In the genomic region with DNA sequence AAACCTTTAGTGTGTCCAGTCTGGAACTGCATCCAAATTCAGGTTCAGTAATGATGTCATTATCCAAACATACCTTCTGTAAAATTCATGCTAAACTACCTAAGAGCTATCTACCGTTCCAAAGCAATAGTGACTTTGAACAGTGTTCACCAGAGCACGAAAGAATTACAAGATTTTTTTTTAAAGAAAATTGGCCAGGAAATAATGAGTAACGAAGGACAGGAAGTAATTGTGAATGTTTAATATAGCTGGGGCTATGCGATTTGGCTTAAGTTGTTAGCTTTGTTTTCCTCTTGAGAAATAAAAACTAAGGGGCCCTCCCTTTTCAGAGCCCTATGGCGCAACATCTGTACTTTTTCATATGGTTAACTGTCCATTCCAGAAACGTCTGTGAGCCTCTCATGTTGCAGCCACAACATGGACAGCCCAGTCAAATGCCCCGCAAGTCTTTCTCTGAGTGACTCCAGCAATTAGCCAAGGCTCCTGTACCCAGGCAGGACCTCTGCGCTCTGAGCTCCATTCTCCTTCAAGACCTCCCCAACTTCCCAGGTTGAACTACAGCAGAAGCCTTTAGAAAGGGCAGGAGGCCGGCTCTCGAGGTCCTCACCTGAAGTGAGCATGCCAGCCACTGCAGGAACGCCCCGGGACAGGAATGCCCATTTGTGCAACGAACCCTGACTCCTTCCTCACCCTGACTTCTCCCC, we compare ENCODE assay signal across 1 cellular context.
A peak's percentile ranks its signal among the peaks of the same experiment; 100 is the strongest.
TF ChIP-seq lines count a peak whose summit lies in the region.

No MANE protein-coding gene starts in this region.

TF ChIP-seq in GM12878, 131 proteins besides CTCF, POLR2A, EP300 and RAD21:
- TF ChIP-seq MEF2A (IDR thresholded peaks at IDR 0.05; ENCODE audit: insufficient read depth, low read depth, low read length) (no peak), ZZZ3 (IDR thresholded peaks at IDR 0.05; ENCODE audit: control insufficient read depth, insufficient read length, low read depth) (no peak), MEF2B (IDR thresholded peaks at IDR 0.05; ENCODE audit: partially characterized antibody, poor library complexity, severe bottlenecking) (no peak), ETV6 (conservative IDR thresholded peaks at IDR 0.05 in 1 of 2, IDR thresholded peaks at IDR 0.05 in 1 of 2; ENCODE audit: borderline replicate concordance in 1 of 2, low read depth in 1 of 2) (peak in 1 of 2 experiments; percentile 54; a peak in 1 of 4 replicates), MTA2 (IDR thresholded peaks at IDR 0.05; ENCODE audit: low read depth) (0 out of 2 replicates have a peak, but pooled peaks have one; percentile 54), MYB (IDR thresholded peaks at IDR 0.05; ENCODE audit: borderline replicate concordance, low read depth, low read length) (no peak), SP1 (IDR thresholded peaks at IDR 0.05; ENCODE audit: low read depth, low read length) (no peak), MXI1 (IDR thresholded peaks at IDR 0.05; ENCODE audit: low read depth, low read length) (no peak), TCF7 (IDR thresholded peaks at IDR 0.05; ENCODE audit: borderline replicate concordance) (no peak), IKZF2 (IDR thresholded peaks at IDR 0.05) (no peak), CREM (IDR thresholded peaks at IDR 0.05; ENCODE audit: low read depth) (no peak), YY1 (IDR thresholded peaks at IDR 0.05; ENCODE audit: low read depth, low read length) (no peak), ATF7 (IDR thresholded peaks at IDR 0.05; ENCODE audit: low read depth) (peak; percentile 78), CEBPB (IDR thresholded peaks at IDR 0.05; ENCODE audit: borderline replicate concordance in 1 of 2, low read depth in 2 of 2, low read length in 2 of 2) (peak in 1 of 2 experiments; percentile 49; a peak in 1 of 4 replicates), TARDBP (IDR thresholded peaks at IDR 0.05; ENCODE audit: borderline replicate concordance) (no peak), POU2F2 (IDR thresholded peaks at IDR 0.05; ENCODE audit: borderline replicate concordance, low read depth, low read length) (no peak), SMAD1 (IDR thresholded peaks at IDR 0.05; ENCODE audit: low read depth, partially characterized antibody) (no peak), PAX5 (IDR thresholded peaks at IDR 0.05; ENCODE audit: borderline replicate concordance, low read depth, low read length) (peak; percentile 66; the same call in 1 of the 2 replicates), BHLHE40 (IDR thresholded peaks at IDR 0.05; ENCODE audit: borderline replicate concordance in 1 of 2, low read depth in 2 of 2, low read length in 1 of 2) (no peak)
- TF ChIP-seq, protein P1, sequence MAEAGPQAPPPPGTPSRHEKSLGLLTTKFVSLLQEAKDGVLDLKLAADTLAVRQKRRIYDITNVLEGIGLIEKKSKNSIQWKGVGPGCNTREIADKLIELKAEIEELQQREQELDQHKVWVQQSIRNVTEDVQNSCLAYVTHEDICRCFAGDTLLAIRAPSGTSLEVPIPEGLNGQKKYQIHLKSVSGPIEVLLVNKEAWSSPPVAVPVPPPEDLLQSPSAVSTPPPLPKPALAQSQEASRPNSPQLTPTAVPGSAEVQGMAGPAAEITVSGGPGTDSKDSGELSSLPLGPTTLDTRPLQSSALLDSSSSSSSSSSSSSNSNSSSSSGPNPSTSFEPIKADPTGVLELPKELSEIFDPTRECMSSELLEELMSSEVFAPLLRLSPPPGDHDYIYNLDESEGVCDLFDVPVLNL (IDR thresholded peaks at IDR 0.05; ENCODE audit: low read depth, low read length): no peak
- TF ChIP-seq, protein P2, sequence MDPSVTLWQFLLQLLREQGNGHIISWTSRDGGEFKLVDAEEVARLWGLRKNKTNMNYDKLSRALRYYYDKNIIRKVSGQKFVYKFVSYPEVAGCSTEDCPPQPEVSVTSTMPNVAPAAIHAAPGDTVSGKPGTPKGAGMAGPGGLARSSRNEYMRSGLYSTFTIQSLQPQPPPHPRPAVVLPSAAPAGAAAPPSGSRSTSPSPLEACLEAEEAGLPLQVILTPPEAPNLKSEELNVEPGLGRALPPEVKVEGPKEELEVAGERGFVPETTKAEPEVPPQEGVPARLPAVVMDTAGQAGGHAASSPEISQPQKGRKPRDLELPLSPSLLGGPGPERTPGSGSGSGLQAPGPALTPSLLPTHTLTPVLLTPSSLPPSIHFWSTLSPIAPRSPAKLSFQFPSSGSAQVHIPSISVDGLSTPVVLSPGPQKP (IDR thresholded peaks at IDR 0.05; ENCODE audit: low read depth, low read length): no peak
- TF ChIP-seq, protein P3, sequence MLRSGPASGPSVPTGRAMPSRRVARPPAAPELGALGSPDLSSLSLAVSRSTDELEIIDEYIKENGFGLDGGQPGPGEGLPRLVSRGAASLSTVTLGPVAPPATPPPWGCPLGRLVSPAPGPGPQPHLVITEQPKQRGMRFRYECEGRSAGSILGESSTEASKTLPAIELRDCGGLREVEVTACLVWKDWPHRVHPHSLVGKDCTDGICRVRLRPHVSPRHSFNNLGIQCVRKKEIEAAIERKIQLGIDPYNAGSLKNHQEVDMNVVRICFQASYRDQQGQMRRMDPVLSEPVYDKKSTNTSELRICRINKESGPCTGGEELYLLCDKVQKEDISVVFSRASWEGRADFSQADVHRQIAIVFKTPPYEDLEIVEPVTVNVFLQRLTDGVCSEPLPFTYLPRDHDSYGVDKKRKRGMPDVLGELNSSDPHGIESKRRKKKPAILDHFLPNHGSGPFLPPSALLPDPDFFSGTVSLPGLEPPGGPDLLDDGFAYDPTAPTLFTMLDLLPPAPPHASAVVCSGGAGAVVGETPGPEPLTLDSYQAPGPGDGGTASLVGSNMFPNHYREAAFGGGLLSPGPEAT (IDR thresholded peaks at IDR 0.05; ENCODE audit: low read depth): peak; percentile 78
- TF ChIP-seq, protein P4, sequence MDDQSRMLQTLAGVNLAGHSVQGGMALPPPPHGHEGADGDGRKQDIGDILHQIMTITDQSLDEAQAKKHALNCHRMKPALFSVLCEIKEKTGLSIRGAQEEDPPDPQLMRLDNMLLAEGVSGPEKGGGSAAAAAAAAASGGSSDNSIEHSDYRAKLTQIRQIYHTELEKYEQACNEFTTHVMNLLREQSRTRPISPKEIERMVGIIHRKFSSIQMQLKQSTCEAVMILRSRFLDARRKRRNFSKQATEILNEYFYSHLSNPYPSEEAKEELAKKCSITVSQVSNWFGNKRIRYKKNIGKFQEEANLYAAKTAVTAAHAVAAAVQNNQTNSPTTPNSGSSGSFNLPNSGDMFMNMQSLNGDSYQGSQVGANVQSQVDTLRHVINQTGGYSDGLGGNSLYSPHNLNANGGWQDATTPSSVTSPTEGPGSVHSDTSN (IDR thresholded peaks at IDR 0.05; ENCODE audit: insufficient replicate concordance, low read depth, low read length): no peak
- TF ChIP-seq, protein P5, sequence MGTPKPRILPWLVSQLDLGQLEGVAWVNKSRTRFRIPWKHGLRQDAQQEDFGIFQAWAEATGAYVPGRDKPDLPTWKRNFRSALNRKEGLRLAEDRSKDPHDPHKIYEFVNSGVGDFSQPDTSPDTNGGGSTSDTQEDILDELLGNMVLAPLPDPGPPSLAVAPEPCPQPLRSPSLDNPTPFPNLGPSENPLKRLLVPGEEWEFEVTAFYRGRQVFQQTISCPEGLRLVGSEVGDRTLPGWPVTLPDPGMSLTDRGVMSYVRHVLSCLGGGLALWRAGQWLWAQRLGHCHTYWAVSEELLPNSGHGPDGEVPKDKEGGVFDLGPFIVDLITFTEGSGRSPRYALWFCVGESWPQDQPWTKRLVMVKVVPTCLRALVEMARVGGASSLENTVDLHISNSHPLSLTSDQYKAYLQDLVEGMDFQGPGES (IDR thresholded peaks at IDR 0.05): no peak
